ENCODE assay signal across 8 cellular contexts in the genomic region with DNA sequence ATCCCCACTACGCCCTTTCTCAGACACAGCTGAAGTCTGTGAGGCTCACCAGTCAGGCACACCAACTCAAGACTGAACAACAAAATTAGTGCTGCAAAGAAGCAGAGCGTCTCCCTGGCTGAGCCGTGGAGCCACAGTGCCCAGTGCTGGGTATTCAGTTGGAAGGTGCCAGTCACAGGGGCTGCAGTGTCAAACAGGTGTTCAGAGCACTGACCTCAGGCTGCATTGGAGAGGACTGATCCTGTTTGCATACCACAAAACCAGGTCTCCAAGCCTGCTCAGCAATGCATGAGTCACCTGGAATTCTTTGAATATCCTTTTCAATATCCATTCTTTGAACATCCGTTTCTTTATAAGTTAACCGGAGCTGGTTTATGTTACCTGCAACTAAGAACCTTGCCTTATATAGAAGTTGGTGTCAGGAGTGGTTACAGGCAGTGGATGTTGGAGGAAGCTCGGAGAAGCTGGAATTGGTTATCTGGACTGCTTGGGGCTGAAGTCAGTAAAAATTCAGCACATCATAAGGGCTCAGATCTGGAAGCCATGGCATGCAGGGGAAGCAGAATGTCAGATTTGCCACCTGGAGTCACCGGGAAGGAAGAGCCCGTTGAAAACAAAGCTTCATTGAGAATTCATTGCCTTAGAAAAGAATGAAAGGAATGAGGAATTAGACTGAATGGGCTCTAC. TPM values are rescaled to one million over a fixed set of nuclear protein-coding genes. Genes with fewer than 3 reads are reported as not detected.
DNase-seq lines count a peak whose midpoint lies in the region; ATAC-seq and TF ChIP-seq lines count a peak whose summit lies in the region.

No MANE protein-coding gene starts in this region.

- no peak overlapping the region for H3K27ac Mint-ChIP-seq in activated naive CD4-positive, alpha-beta T cell treated with anti-CD3 and anti-CD28 coated beads, Interleukin-2, amount 10 ng/mL, durations not matched to agents 7 days and 5 days
- H3K27ac Mint-ChIP-seq in type B pancreatic cell = peak overlapping the region; percentile 92

- no peak for TF ChIP-seq POLR2A in esophagus muscularis mucosa (IDR thresholded peaks at IDR 0.05; ENCODE audit: low read depth)
- no peak for TF ChIP-seq POLR2A in testis (IDR thresholded peaks at IDR 0.05)

- H3K4me1 ChIP-seq in RWPE2 (ENCODE audit: insufficient read depth, poor library complexity, severe bottlenecking) (peaks cover 33% of the 10 kb centered on the region), iPS-20b (ENCODE audit: insufficient read depth, low read length) (peaks cover 22% of the 10 kb centered on the region), esophagus muscularis mucosa (no peaks in the 10 kb centered on the region), testis (no peaks in the 10 kb centered on the region)

- H3K4me3 ChIP-seq in RWPE2 (ENCODE audit: severe bottlenecking) = peak overlapping the region; percentile 20
- peak overlapping the region; percentile 34; the same call in 1 of the 2 replicates for H3K4me3 ChIP-seq in iPS-20b (ENCODE audit: low read length)
- no peak overlapping the region for H3K4me3 ChIP-seq in esophagus muscularis mucosa
- H3K4me3 ChIP-seq in testis = no peak overlapping the region

- H3K9me3 Mint-ChIP-seq in activated naive CD4-positive, alpha-beta T cell treated with anti-CD3 and anti-CD28 coated beads, Interleukin-2, amount 10 ng/mL, durations not matched to agents 7 days and 5 days = peaks cover 5% of the 10 kb centered on the region
- H3K9me3 Mint-ChIP-seq in type B pancreatic cell = peaks cover 9% of the 10 kb centered on the region

- H3K9me3 ChIP-seq in RWPE2 (ENCODE audit: severe bottlenecking) (no peaks in the 10 kb centered on the region), iPS-20b (ENCODE audit: insufficient read depth, low read depth, low read length) (no peaks in the 10 kb centered on the region), esophagus muscularis mucosa (no peaks in the 10 kb centered on the region), testis (no peaks in the 10 kb centered on the region)

- intact Hi-C loops in esophagus muscularis mucosa (cut with DNase I) (no loop called here), testis (cut with DNase I; ENCODE audit: low total_unique reads) (no loop called here)

- H3K9ac ChIP-seq in iPS-20b (ENCODE audit: low read depth, low read length) = peak overlapping the region; percentile 66; the same call in 1 of the 2 replicates

- peaks cover 1% of the 10 kb centered on the region for H3K36me3 Mint-ChIP-seq in activated naive CD4-positive, alpha-beta T cell treated with anti-CD3 and anti-CD28 coated beads, Interleukin-2, amount 10 ng/mL, durations not matched to agents 7 days and 5 days
- H3K36me3 Mint-ChIP-seq in type B pancreatic cell = no peaks in the 10 kb centered on the region

- no peaks in the 10 kb centered on the region for H3K27me3 ChIP-seq in RWPE2 (ENCODE audit: insufficient read depth, poor library complexity, severe bottlenecking)
- H3K27me3 ChIP-seq in iPS-20b (ENCODE audit: insufficient read depth, low read length) = no peaks in the 10 kb centered on the region
- H3K27me3 ChIP-seq in esophagus muscularis mucosa = peaks cover 0 to 43% (median 7%) of the 10 kb centered on the region in 4 donors
- H3K27me3 ChIP-seq in testis = no peaks in the 10 kb centered on the region

- peak; percentile 15 for DNase-seq in activated naive CD4-positive, alpha-beta T cell treated with anti-CD3 and anti-CD28 coated beads, Interleukin-2, amount 10 ng/mL, durations not matched to agents 7 days and 5 days
- no peak for DNase-seq in activated naive CD4-positive, alpha-beta T cell (lab: John Stamatoyannopoulos, UW)
- peak; percentile 83 for DNase-seq in RWPE2 (ENCODE audit: low spot score)
- DNase-seq in type B pancreatic cell (ENCODE audit: extremely low spot score, unreplicated experiment) = peak; percentile 31
- DNase-seq in esophagus muscularis mucosa (ENCODE audit: extremely low spot score) = no peak
- no peak for DNase-seq in testis

- TF ChIP-seq CTCF in RWPE2 (IDR thresholded peaks at IDR 0.05; ENCODE audit: poor library complexity, severe bottlenecking) = no peak
- TF ChIP-seq CTCF in type B pancreatic cell (conservative IDR thresholded peaks at IDR 0.05) = no peak
- TF ChIP-seq CTCF in esophagus muscularis mucosa (IDR thresholded peaks at IDR 0.05) = no peak
- no peak for TF ChIP-seq CTCF in testis (IDR thresholded peaks at IDR 0.05)

- H3K27ac ChIP-seq in RWPE2 (ENCODE audit: poor library complexity, severe bottlenecking) = peak overlapping the region; percentile 97
- peak overlapping the region; percentile 76 for H3K27ac ChIP-seq in iPS-20b (ENCODE audit: low read length)
- H3K27ac ChIP-seq in esophagus muscularis mucosa (replicated peaks in 1 of 4) = no peak overlapping the region
- H3K27ac ChIP-seq in testis = no peak overlapping the region

- TF ChIP-seq EP300 in esophagus muscularis mucosa (IDR thresholded peaks at IDR 0.05) = no peak

- H3K27me3 Mint-ChIP-seq in activated naive CD4-positive, alpha-beta T cell treated with anti-CD3 and anti-CD28 coated beads, Interleukin-2, amount 10 ng/mL, durations not matched to agents 7 days and 5 days = peaks cover 57% of the 10 kb centered on the region
- H3K27me3 Mint-ChIP-seq in type B pancreatic cell = no peaks in the 10 kb centered on the region

- H3K36me3 ChIP-seq in RWPE2 (ENCODE audit: low read depth) = no peaks in the 10 kb centered on the region
- H3K36me3 ChIP-seq in iPS-20b (ENCODE audit: insufficient read depth, low read depth, low read length) = no peaks in the 10 kb centered on the region
- H3K36me3 ChIP-seq in esophagus muscularis mucosa = peaks cover 0 to 24% (median 4%) of the 10 kb centered on the region in 4 donors
- H3K36me3 ChIP-seq in testis (ENCODE audit: low read depth, missing control alignments) = no peaks in the 10 kb centered on the region

- no peaks in the 10 kb centered on the region for H3K4me1 Mint-ChIP-seq in activated naive CD4-positive, alpha-beta T cell treated with anti-CD3 and anti-CD28 coated beads, Interleukin-2, amount 10 ng/mL, durations not matched to agents 7 days and 5 days
- H3K4me1 Mint-ChIP-seq in type B pancreatic cell (ENCODE audit: unreplicated experiment) = peaks cover 18% of the 10 kb centered on the region

- no peak overlapping the region for H3K4me3 Mint-ChIP-seq in activated naive CD4-positive, alpha-beta T cell treated with anti-CD3 and anti-CD28 coated beads, Interleukin-2, amount 10 ng/mL, durations not matched to agents 7 days and 5 days
- H3K4me3 Mint-ChIP-seq in type B pancreatic cell = peak overlapping the region; percentile 50

- CTCF ChIA-PET in activated naive CD4-positive, alpha-beta T cell treated with anti-CD3 and anti-CD28 coated beads, Interleukin-2, amount 10 ng/mL, durations not matched to agents 7 days and 5 days (lab: Charles Lee) = interaction anchor here (0.9 to 2.4 kb wide), 4 partner anchors 9 to 103 kb away, joined by 3 to 8 read pairs (median 6); no protein-coding TSS in a partner anchor

- ATAC-seq in RWPE2 (ENCODE audit: low read depth) (peak; percentile 86), GM18511 (IDR thresholded peaks at IDR 0.05; ENCODE audit: unreplicated experiment) (no peak)

- 27% methylated on average over 6 of the region's 8 CpGs for WGBS in esophagus muscularis mucosa
- WGBS in testis, 2 donors = 63 to 64% methylated on average over 7 to 8 of the region's 8 CpGs

RNA-seq across cellular contexts. Expression of gene PDGFB, which starts 30.3 kb away (rescaled TPM):
- total RNA-seq in type B pancreatic cell (ENCODE audit: low replicate concordance) (2.9 and 5.1 TPM in 2 replicates), esophagus muscularis mucosa (10 to 100 TPM; 12.3 to 25.4 (median 18.8) TPM), testis (10 to 100 TPM in 1 of 2 donors, 1 to 10 TPM in 1; 9.8 to 13.3 TPM)
- polyA plus RNA-seq in testis (ENCODE audit: insufficient read depth, low read depth, low replicate concordance) = 7.7 TPM

Comparison
In these comparisons a context has a peak if more than half of its experiments do, and no peak if none do; other contexts are left out.
1. DNase-seq: peak in activated naive CD4-positive, alpha-beta T cell treated with anti-CD3 and anti-CD28 coated beads, Interleukin-2, amount 10 ng/mL, durations not matched to agents 7 days and 5 days (single experiment), RWPE2 (single experiment) and type B pancreatic cell (single experiment); none in activated naive CD4-positive, alpha-beta T cell (0 of 4), esophagus muscularis mucosa (single experiment) and testis (single experiment).
2. H3K27ac ChIP-seq: peak in RWPE2 (single experiment) and iPS-20b (single experiment); none in esophagus muscularis mucosa (0 of 4) and testis (0 of 2).
3. H3K4me3 ChIP-seq: peak in RWPE2 (single experiment) and iPS-20b (single experiment); none in esophagus muscularis mucosa (0 of 4) and testis (0 of 2).